In genomic region chr22:19913337-19913936, GRCh38 we compare ENCODE assay signal across 20 cellular contexts.
"Had no signal": no experiment of that assay in that cellular context is flagged by ENCODE, and none has a peak within 500 bp of the region (broad histone marks: within the 10 kb centered on the region; RNA-seq: fewer than 3 reads in every experiment).

No MANE protein-coding gene starts in this region.

- H3K4me3 ChIP-seq: SJCRH30 had no signal

- H3K4me2 ChIP-seq: KMS-11 had no signal

- H3K27ac ChIP-seq: KMS-11, SJCRH30 had no signal

- H3K27me3 ChIP-seq: SJCRH30 had no signal

- DNase-seq: IMR-90, Kasumi-1, MM.1S, NCI-H1092, NCI-H1105 treated with DMSO at 0.1 percent for 48 hours, NCI-H1417 treated with DMSO at 0.1 percent for 48 hours, NCI-H146, NCI-H1694 treated with DMSO at 0.1 percent for 48 hours, NCI-H2029, NCI-H2081 treated with DMSO at 0.1 percent for 48 hours, NCI-H2171, NCI-H226, NCI-H446, NCI-H510A, NCI-H524 treated with DMSO at 0.1 percent for 48 hours, NCI-H69, NCI-H774, SHP77 treated with DMSO at 0.1 percent for 48 hours, SJCRH30 had no signal

- H3K9ac ChIP-seq: KMS-11 had no signal
